18 cellular contexts compared by ENCODE assay signal in the genomic region with DNA sequence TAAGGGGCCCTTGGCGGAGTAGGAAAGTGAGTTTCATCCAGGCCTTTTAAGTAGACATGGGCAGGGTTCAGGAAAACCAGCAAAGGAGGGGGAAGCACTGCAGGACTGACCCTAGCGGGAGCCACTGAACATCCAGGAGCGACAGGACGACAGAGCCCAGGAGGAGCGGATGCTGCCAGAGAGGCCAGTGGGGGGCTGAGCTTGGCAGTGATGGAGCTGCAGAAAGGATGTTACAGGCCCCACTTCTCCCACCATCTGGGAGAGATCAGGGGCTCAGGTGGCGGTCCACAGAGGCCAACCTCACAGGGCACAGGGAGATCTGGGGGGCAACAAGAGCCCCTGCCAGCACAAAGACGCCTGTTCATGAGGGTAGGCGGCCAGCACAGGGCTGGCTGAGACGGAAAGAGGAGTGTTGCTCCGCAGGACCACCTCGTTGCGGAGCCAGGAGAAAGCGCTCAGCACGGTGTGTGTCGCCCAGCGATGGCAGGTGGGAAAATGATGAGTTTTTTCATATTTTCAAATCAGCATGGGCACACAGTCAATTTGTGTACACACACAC.
"Had no signal": no experiment of that assay in that cellular context is flagged by ENCODE, and none has a peak within 500 bp of the region (broad histone marks: within the 10 kb centered on the region; RNA-seq: fewer than 3 reads in every experiment).

No MANE protein-coding gene starts in this region.

- H3K27me3 ChIP-seq: esophagus squamous epithelium, hepatocyte, right atrium auricular region had no signal

- H3K27ac ChIP-seq: esophagus squamous epithelium, hepatocyte, right atrium auricular region, SK-N-MC, VCaP had no signal

- H3K4me3 Mint-ChIP-seq: activated CD4-positive, alpha-beta memory T cell treated with anti-CD3 and anti-CD28 coated beads for 36 hours; activated CD4-positive, alpha-beta T cell treated with anti-CD3 and anti-CD28 coated beads for 36 hours; activated naive CD4-positive, alpha-beta T cell treated with anti-CD3 and anti-CD28 coated beads for 36 hours; natural killer cell; T-cell had no signal

- ATAC-seq: activated CD4-positive, alpha-beta T cell treated with anti-CD3 and anti-CD28 coated beads for 36 hours; left lobe of liver; natural killer cell; T-cell had no signal

- H3K4me3 ChIP-seq: esophagus squamous epithelium, hepatocyte, right atrium auricular region, SK-N-MC, smooth muscle cell had no signal

- H3K4me2 ChIP-seq: hepatocyte, smooth muscle cell had no signal

- DNase-seq: activated CD4-positive, alpha-beta memory T cell treated with anti-CD3 and anti-CD28 coated beads for 36 hours; activated CD4-positive, alpha-beta T cell treated with anti-CD3 and anti-CD28 coated beads for 36 hours; activated naive CD4-positive, alpha-beta T cell treated with anti-CD3 and anti-CD28 coated beads for 36 hours; central memory CD4-positive, alpha-beta T cell; cortex of kidney; effector CD4-positive, alpha-beta T cell; esophagus squamous epithelium; mesenchymal stem cell; natural killer cell; nucleus accumbens; T-cell had no signal

- H3K9me3 Mint-ChIP-seq: activated CD4-positive, alpha-beta memory T cell treated with anti-CD3 and anti-CD28 coated beads for 36 hours; activated naive CD4-positive, alpha-beta T cell treated with anti-CD3 and anti-CD28 coated beads for 36 hours; natural killer cell; T-cell had no signal

- H3K79me2 ChIP-seq: hepatocyte had no signal

- H3K9me3 ChIP-seq: esophagus squamous epithelium, right atrium auricular region had no signal

- H3K27ac Mint-ChIP-seq: activated CD4-positive, alpha-beta memory T cell treated with anti-CD3 and anti-CD28 coated beads for 36 hours; activated CD4-positive, alpha-beta T cell treated with anti-CD3 and anti-CD28 coated beads for 36 hours; activated naive CD4-positive, alpha-beta T cell treated with anti-CD3 and anti-CD28 coated beads for 36 hours; natural killer cell; progenitor cell of endocrine pancreas; T-cell had no signal

- H3K4me1 Mint-ChIP-seq: activated CD4-positive, alpha-beta T cell treated with anti-CD3 and anti-CD28 coated beads for 36 hours; T-cell had no signal

- H3K27me3 Mint-ChIP-seq: activated CD4-positive, alpha-beta memory T cell treated with anti-CD3 and anti-CD28 coated beads for 36 hours; activated CD4-positive, alpha-beta T cell treated with anti-CD3 and anti-CD28 coated beads for 36 hours; progenitor cell of endocrine pancreas; T-cell had no signal

- H2AFZ ChIP-seq: hepatocyte had no signal
